8 cellular contexts compared by ENCODE assay signal in the genomic region with DNA sequence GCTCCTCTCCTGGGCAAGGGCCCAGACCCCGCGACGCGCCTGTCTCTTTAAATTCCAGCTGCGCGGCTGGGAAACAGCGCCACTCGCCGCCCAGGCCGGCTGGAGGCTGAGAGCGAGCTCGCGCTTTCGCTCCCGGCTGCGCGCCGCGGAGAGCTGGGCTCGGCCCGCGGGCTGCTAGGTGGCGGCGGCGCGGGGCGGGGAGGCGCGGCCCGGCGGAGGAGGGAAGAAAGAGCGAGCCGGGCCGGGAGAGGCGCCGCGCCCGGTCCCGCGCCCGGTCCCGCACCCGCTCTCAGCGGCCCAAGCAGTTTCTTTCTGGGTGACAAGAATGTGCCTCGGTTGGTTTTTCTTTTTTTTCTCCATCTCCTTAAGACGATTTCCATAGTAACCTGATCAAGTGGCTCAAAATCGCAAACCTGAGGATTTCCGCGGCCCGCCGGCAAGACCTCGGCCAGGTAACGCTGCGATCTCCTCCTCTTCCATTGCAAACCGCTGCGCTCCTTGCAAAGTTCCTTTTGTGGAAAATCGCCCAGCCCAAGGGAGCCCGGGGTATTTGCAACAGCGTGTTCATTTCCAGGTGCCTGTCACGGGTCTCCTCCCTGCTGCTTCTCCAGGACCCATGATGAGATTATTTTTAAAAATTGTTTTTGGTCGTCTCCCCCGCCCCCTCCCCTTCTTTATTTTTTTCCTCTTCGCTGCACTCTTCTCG.
A peak's percentile ranks its signal among the peaks of the same experiment; 100 is the strongest.
DNase-seq lines count a peak whose midpoint lies in the region; ATAC-seq and TF ChIP-seq lines count a peak whose summit lies in the region.

No MANE protein-coding gene starts in this region.

- no peak for TF ChIP-seq CTCF in glutamatergic neuron (IDR thresholded peaks at IDR 0.05; ENCODE audit: partially characterized antibody, unreplicated experiment)

- peak overlapping the region; percentile 67 for H3K4me3 ChIP-seq in neuron (ENCODE audit: low read length)
- H3K4me3 ChIP-seq in aorta (ENCODE audit: low read length in 2 of 2) = peak overlapping the region; percentile 76 to 87

- H3K4me3 Mint-ChIP-seq in activated T-helper 17 cell treated with anti-CD3 and anti-CD28 coated beads, Interleukin-2, amount 50 U/mL, for 72 hours = peak overlapping the region; percentile 61
- peak overlapping the region; percentile 95 for H3K4me3 Mint-ChIP-seq in glutamatergic neuron (ENCODE audit: unreplicated experiment)

- peaks cover 6% of the 10 kb centered on the region for H3K4me1 Mint-ChIP-seq in activated T-helper 17 cell treated with anti-CD3 and anti-CD28 coated beads, Interleukin-2, amount 50 U/mL, for 72 hours
- H3K4me1 Mint-ChIP-seq in glutamatergic neuron (ENCODE audit: low read depth, unreplicated experiment) = peaks cover 6% of the 10 kb centered on the region

- H3K4me1 ChIP-seq in neuron (ENCODE audit: insufficient read depth, low read length) (peaks cover 12% of the 10 kb centered on the region), aorta (ENCODE audit: control insufficient read depth in 1 of 2, insufficient read depth in 2 of 2, low read length in 2 of 2) (no peaks in the 10 kb centered on the region)

- no peaks in the 10 kb centered on the region for H3K36me3 ChIP-seq in neuron (ENCODE audit: insufficient read depth, low read length)
- H3K36me3 ChIP-seq in aorta (ENCODE audit: control insufficient read depth in 1 of 2, insufficient read depth in 2 of 2, low read length in 1 of 2) = no peaks in the 10 kb centered on the region

- H3K27me3 Mint-ChIP-seq in activated T-helper 17 cell treated with anti-CD3 and anti-CD28 coated beads, Interleukin-2, amount 50 U/mL, for 72 hours = peaks cover 59% of the 10 kb centered on the region
- peaks cover 5% of the 10 kb centered on the region for H3K27me3 Mint-ChIP-seq in glutamatergic neuron (ENCODE audit: unreplicated experiment)

- peak; percentile 93 for ATAC-seq in GM19025 (IDR thresholded peaks at IDR 0.05; ENCODE audit: low read depth, unreplicated experiment)
- ATAC-seq in HG03103 (IDR thresholded peaks at IDR 0.05; ENCODE audit: low read depth, unreplicated experiment) = peak; percentile 94
- ATAC-seq in activated T-helper 17 cell treated with anti-CD3 and anti-CD28 coated beads, Interleukin-2, amount 50 U/mL, for 72 hours (replicated peaks) = peak; percentile 23
- peak; percentile 93 for ATAC-seq in aorta (ENCODE audit: low FRiP score)

- 1% methylated on average over 59 to 64 of the region's 64 CpGs for WGBS in aorta, 2 donors

- H3K27ac Mint-ChIP-seq in activated T-helper 17 cell treated with anti-CD3 and anti-CD28 coated beads, Interleukin-2, amount 50 U/mL, for 72 hours = no peak overlapping the region
- no peak overlapping the region for H3K27ac Mint-ChIP-seq in glutamatergic neuron (ENCODE audit: unreplicated experiment)

- no peak overlapping the region for H3K27ac ChIP-seq in aorta (ENCODE audit: low read depth in 1 of 2, low read length in 2 of 2)

- peak overlapping the region; percentile 98 for H2AFZ ChIP-seq in neuron (ENCODE audit: low read depth, low read length)

- no peaks in the 10 kb centered on the region for H3K36me3 Mint-ChIP-seq in activated T-helper 17 cell treated with anti-CD3 and anti-CD28 coated beads, Interleukin-2, amount 50 U/mL, for 72 hours (ENCODE audit: low read depth)
- no peaks in the 10 kb centered on the region for H3K36me3 Mint-ChIP-seq in glutamatergic neuron (ENCODE audit: unreplicated experiment)

- peaks cover 3% of the 10 kb centered on the region for H3K9me3 Mint-ChIP-seq in activated T-helper 17 cell treated with anti-CD3 and anti-CD28 coated beads, Interleukin-2, amount 50 U/mL, for 72 hours
- H3K9me3 Mint-ChIP-seq in glutamatergic neuron (ENCODE audit: unreplicated experiment) = no peaks in the 10 kb centered on the region

- intact Hi-C loops in aorta (cut with DNase I) = loop anchor here in 1 of 2 donors (10.0 kb wide), 1 partner anchor 260 kb away; the partner anchor contains the start of gene E2F7

- no peaks in the 10 kb centered on the region for H3K9me3 ChIP-seq in neuron (ENCODE audit: low read length)
- H3K9me3 ChIP-seq in aorta (ENCODE audit: control insufficient read depth, low read length) = no peaks in the 10 kb centered on the region

- peak; percentile 86 for DNase-seq in COLO668 (lab: John Stamatoyannopoulos, UW; ENCODE audit: unreplicated experiment)
- peak; percentile 74 for DNase-seq in NCI-H226
- DNase-seq in glutamatergic neuron = peak; percentile 88
- DNase-seq in aorta = peak; percentile 72 to 91

- H3K27me3 ChIP-seq in neuron (ENCODE audit: insufficient read depth, low read length) = peaks cover 12% of the 10 kb centered on the region
- H3K27me3 ChIP-seq in aorta (ENCODE audit: control insufficient read depth in 1 of 2, insufficient read depth in 2 of 2, low read length in 1 of 2) = no peaks in the 10 kb centered on the region

Comparison
In these comparisons a context has a peak if more than half of its experiments do, and no peak if none do; other contexts are left out.
1. ATAC-seq: peak in every context shown above with its lines; median percentile 94 in HG03103; 93 in GM19025; 93 in aorta; 23 in activated T-helper 17 cell treated with anti-CD3 and anti-CD28 coated beads, Interleukin-2, amount 50 U/mL, for 72 hours.